In genomic region chr16:27748868-27749546, GRCh38 we compare ENCODE assay signal across 8 cellular contexts.
DNase-seq lines count a peak whose midpoint lies in the region; FAIRE-seq and TF ChIP-seq lines count a peak whose summit lies in the region.

No MANE protein-coding gene starts in this region.

- no peaks in the 10 kb centered on the region for H3K27me3 ChIP-seq in CD4-positive, alpha-beta memory T cell (ENCODE audit: insufficient read depth, low read length)
- H3K27me3 ChIP-seq in OCI-LY1 (ENCODE audit: insufficient read depth, low read length) (no peaks in the 10 kb centered on the region), testis (no peaks in the 10 kb centered on the region)

- H3K4me3 ChIP-seq in CD4-positive, alpha-beta memory T cell (ENCODE audit: low read length in 2 of 2), result no peak overlapping the region
- no peak overlapping the region for H3K4me3 ChIP-seq in OCI-LY1 (ENCODE audit: low read depth, low read length, poor library complexity, severe bottlenecking)
- no peak overlapping the region for H3K4me3 ChIP-seq in astrocyte of the cerebellum (ENCODE audit: low read depth, low read length)
- H3K4me3 ChIP-seq in testis, result no peak overlapping the region

- TF ChIP-seq CTCF in OCI-LY1 (IDR thresholded peaks at IDR 0.05; ENCODE audit: low read length), result peak; percentile 57
- peak; percentile 37 for TF ChIP-seq CTCF in astrocyte of the cerebellum (IDR thresholded peaks at IDR 0.05; ENCODE audit: low read depth, low read length, missing control alignments)
- peak in 1 of 3 experiments; percentile 25 for TF ChIP-seq CTCF in testis (IDR thresholded peaks at IDR 0.05)

- H3K4me2 ChIP-seq in OCI-LY1 (ENCODE audit: low read length), result peak overlapping the region; percentile 47; the same call in 1 of the 2 replicates

- H3K9ac ChIP-seq in OCI-LY1 (ENCODE audit: low read length), result no peak overlapping the region

- no peaks in the 10 kb centered on the region for H3K27me3 Mint-ChIP-seq in CD4-positive, alpha-beta memory T cell

- no peaks in the 10 kb centered on the region for H4K20me1 ChIP-seq in OCI-LY1 (ENCODE audit: insufficient read depth, low read length)

- H2AFZ ChIP-seq in OCI-LY1 (ENCODE audit: low read length), result no peak overlapping the region

- no peaks in the 10 kb centered on the region for H3F3A ChIP-seq in OCI-LY1 (ENCODE audit: insufficient read depth, low read length)

- 67 to 77% methylated on average over 12 of the region's 12 CpGs for WGBS in testis, 2 donors

- DNase-seq in CD4-positive, alpha-beta memory T cell, result peak in 4 of 5 donors; percentile 21 to 33 (median 27)
- DNase-seq in GM19239 (ENCODE audit: insufficient read length, low spot score), result peak; percentile 37
- peak; percentile 78 for DNase-seq in astrocyte of the cerebellum (ENCODE audit: low read depth)
- DNase-seq in iris pigment epithelial cell (ENCODE audit: low read depth), result peak; percentile 91
- peak; percentile 40 for DNase-seq in testis
- DNase-seq in GF-D8 (lab: John Stamatoyannopoulos, UW), result no peak
- DNase-seq in GDM1 (lab: John Stamatoyannopoulos, UW), result no peak

- H3K36me3 ChIP-seq in CD4-positive, alpha-beta memory T cell (ENCODE audit: insufficient read depth, low read length), result no peaks in the 10 kb centered on the region
- H3K36me3 ChIP-seq in OCI-LY1 (ENCODE audit: insufficient read depth, low read length), result no peaks in the 10 kb centered on the region; the same call in 1 of the 2 replicates
- no peaks in the 10 kb centered on the region for H3K36me3 ChIP-seq in testis (ENCODE audit: low read depth, missing control alignments)

- no peaks in the 10 kb centered on the region for H3K9me3 ChIP-seq in CD4-positive, alpha-beta memory T cell (ENCODE audit: control insufficient read depth in 1 of 2, low read length in 2 of 2)
- H3K9me3 ChIP-seq in OCI-LY1 (ENCODE audit: low read length) (no peaks in the 10 kb centered on the region), testis (no peaks in the 10 kb centered on the region)

- H3K79me2 ChIP-seq in OCI-LY1 (ENCODE audit: insufficient read depth, low read length), result no peaks in the 10 kb centered on the region

- no peaks in the 10 kb centered on the region for H3K9me3 Mint-ChIP-seq in CD4-positive, alpha-beta memory T cell

- peak overlapping the region in 3 of 7 donors; percentile 1 to 56 (median 55) for H3K27ac Mint-ChIP-seq in CD4-positive, alpha-beta memory T cell

- peaks cover 7% of the 10 kb centered on the region for H3K4me1 ChIP-seq in CD4-positive, alpha-beta memory T cell (ENCODE audit: insufficient read depth, low read length)
- H3K4me1 ChIP-seq in OCI-LY1 (ENCODE audit: insufficient read depth, low read length, severe bottlenecking) (peaks cover 7% of the 10 kb centered on the region), testis (no peaks in the 10 kb centered on the region)

- no peak overlapping the region for H3K27ac ChIP-seq in CD4-positive, alpha-beta memory T cell (ENCODE audit: low read depth, low read length)
- H3K27ac ChIP-seq in OCI-LY1 (ENCODE audit: low read depth, low read length, poor library complexity, severe bottlenecking) (no peak overlapping the region), testis (no peak overlapping the region)

- CTCF ChIA-PET in CD4-positive, alpha-beta memory T cell (lab: Charles Lee; ENCODE audit: partially characterized antibody), result interaction anchor here (1.4 kb wide), 1 partner anchor 62 kb away, joined by 3 read pairs; no protein-coding TSS in a partner anchor

- H3K36me3 Mint-ChIP-seq in CD4-positive, alpha-beta memory T cell, result peaks cover 7 to 22% of the 10 kb centered on the region in 2 donors

- H3K4me1 Mint-ChIP-seq in CD4-positive, alpha-beta memory T cell, result peaks cover 4 to 17% (median 9%) of the 10 kb centered on the region in 4 donors

- no peak for TF ChIP-seq POLR2A in testis (IDR thresholded peaks at IDR 0.05)

- POLR2A ChIA-PET in CD4-positive, alpha-beta memory T cell (lab: Charles Lee; ENCODE audit: partially characterized antibody), result interaction anchor here (0.6 kb wide), 2 partner anchors 15 to 115 kb away, joined by 3 to 4 read pairs; no protein-coding TSS in a partner anchor

- H3K4me3 Mint-ChIP-seq in CD4-positive, alpha-beta memory T cell, result peak overlapping the region in 6 of 8 donors; percentile 5 to 75 (median 29)

- FAIRE-seq in GM19239 (lab: Jason Lieb, UNC), result no peak

- no peaks in the 10 kb centered on the region for H3K9me2 ChIP-seq in OCI-LY1 (ENCODE audit: low read depth, low read length)

- in situ Hi-C loops in astrocyte of the cerebellum (cut with HindIII; ENCODE audit: low sequenced_read_pairs), result no loop called here

- intact Hi-C loops in CD4-positive, alpha-beta memory T cell (cut with micrococcal nuclease), result no loop called here
- intact Hi-C loops in testis (cut with DNase I; ENCODE audit: low total_unique reads), result no loop called here

Comparison
In these comparisons a context has a peak if more than half of its experiments do, and no peak if none do; other contexts are left out.
1. DNase-seq: peak in CD4-positive, alpha-beta memory T cell (4 of 5), GM19239 (single experiment), astrocyte of the cerebellum (single experiment), iris pigment epithelial cell (single experiment) and testis (single experiment); none in GF-D8 (single experiment) and GDM1 (single experiment).